5 cellular contexts compared by ENCODE assay signal in the genomic region with DNA sequence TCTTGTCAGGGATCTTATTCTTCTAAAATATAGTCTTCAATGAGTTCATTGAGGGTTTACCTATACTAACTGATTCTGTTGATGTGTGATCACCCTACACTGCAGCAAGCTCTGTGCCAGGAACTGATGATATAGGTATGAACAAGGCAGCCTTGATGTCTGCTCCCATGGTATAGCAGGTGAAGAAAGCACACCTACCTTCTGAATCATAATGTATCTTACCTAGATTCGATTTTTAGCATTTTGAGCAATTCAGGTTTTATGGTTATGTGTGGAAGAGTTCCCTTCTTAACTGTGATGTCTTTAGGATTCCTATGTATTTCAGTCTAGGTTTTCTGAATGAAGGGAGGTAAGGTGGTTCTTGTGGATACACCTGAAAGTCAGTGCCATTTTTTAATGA.
"Had no signal": no experiment of that assay in that cellular context is flagged by ENCODE, and none has a peak within 500 bp of the region (broad histone marks: within the 10 kb centered on the region; RNA-seq: fewer than 3 reads in every experiment).

No MANE protein-coding gene starts in this region.

- DNase-seq: IMR-90, KBM-7, KG1 had no signal

- FAIRE-seq: HepG2, K562 had no signal
